ENCODE assay signal across 1 cellular context in the genomic region with DNA sequence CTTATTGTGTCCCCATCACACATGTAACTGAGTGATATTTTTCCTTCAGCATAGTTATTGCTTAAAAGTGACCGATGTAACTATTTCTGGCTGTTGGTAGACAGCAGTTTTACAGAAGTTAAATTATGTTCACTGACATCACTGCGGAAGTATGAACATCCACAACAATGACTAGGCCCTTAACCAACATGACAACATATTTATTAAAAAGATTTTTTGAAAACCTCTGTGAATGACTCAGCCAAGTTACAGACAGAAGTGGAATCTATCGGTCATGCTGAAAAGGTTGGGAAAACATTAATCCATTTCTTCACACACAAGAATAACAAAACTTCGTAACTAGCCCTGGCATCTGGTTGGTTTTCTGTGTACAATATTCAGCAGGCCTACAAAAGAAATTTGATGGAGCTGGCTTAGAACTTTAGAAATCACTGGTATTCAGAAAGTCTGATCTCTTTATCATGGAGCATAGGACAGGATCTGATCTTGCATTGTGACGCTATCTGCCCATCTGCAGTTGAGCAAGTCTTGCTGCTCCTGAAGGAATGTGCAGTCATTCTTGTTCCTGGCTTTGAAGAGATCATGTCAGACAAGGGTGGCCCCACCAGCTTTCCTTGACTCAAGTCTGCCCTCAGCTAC.
A peak's percentile ranks its signal among the peaks of the same experiment; 100 is the strongest.
TF ChIP-seq lines count a peak whose summit lies in the region.

No MANE protein-coding gene starts in this region.

TF ChIP-seq in A549, 52 proteins besides CTCF, POLR2A, EP300 and RAD21 (continued from another document):
- TF ChIP-seq E2F6 (IDR thresholded peaks at IDR 0.05; ENCODE audit: borderline replicate concordance, low read depth), result no peak
- no peak for TF ChIP-seq SREBF2 (IDR thresholded peaks at IDR 0.05)
- no peak for TF ChIP-seq ELK1 (IDR thresholded peaks at IDR 0.05; ENCODE audit: low read depth, low read length)
- no peak for TF ChIP-seq EHF (CRISPR knock-in tag; IDR thresholded peaks at IDR 0.05)
- 0 out of 2 replicates have a peak, but pooled peaks have one; percentile 11 for TF ChIP-seq HEYL (CRISPR knock-in tag; IDR thresholded peaks at IDR 0.05)
- TF ChIP-seq ATOH8 (CRISPR knock-in tag; IDR thresholded peaks at IDR 0.05; ENCODE audit: low read depth), result peak; percentile 83; the same call in 1 of the 2 replicates
- TF ChIP-seq NR3C1 (IDR thresholded peaks at IDR 0.05), result no peak
- TF ChIP-seq USF2 (IDR thresholded peaks at IDR 0.05), result no peak
- no peak for TF ChIP-seq BHLHE40 (IDR thresholded peaks at IDR 0.05; ENCODE audit: low read depth, low read length)
- TF ChIP-seq POLR2AphosphoS2 (conservative IDR thresholded peaks at IDR 0.05; ENCODE audit: low read length), result no peak
- no peak for TF ChIP-seq FOXS1 (CRISPR knock-in tag; IDR thresholded peaks at IDR 0.05)
- TF ChIP-seq RCOR1 (IDR thresholded peaks at IDR 0.05; ENCODE audit: low read depth, low read length), result no peak
- no peak for TF ChIP-seq PHF8 (IDR thresholded peaks at IDR 0.05; ENCODE audit: borderline replicate concordance, low read depth)
- no peak for TF ChIP-seq ZC3H11A (IDR thresholded peaks at IDR 0.05)
- no peak; the same call in 1 of the 2 replicates for TF ChIP-seq HES2 (IDR thresholded peaks at IDR 0.05)
- TF ChIP-seq KDM1A (IDR thresholded peaks at IDR 0.05; ENCODE audit: low read depth), result no peak
- TF ChIP-seq CEBPB (IDR thresholded peaks at IDR 0.05), result peak; percentile 74 to 87
- TF ChIP-seq, protein P1, sequence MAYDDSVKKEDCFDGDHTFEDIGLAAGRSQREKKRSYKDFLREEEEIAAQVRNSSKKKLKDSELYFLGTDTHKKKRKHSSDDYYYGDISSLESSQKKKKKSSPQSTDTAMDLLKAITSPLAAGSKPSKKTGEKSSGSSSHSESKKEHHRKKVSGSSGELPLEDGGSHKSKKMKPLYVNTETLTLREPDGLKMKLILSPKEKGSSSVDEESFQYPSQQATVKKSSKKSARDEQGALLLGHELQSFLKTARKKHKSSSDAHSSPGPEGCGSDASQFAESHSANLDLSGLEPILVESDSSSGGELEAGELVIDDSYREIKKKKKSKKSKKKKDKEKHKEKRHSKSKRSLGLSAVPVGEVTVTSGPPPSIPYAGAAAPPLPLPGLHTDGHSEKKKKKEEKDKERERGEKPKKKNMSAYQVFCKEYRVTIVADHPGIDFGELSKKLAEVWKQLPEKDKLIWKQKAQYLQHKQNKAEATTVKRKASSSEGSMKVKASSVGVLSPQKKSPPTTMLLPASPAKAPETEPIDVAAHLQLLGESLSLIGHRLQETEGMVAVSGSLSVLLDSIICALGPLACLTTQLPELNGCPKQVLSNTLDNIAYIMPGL (CRISPR knock-in tag; IDR thresholded peaks at IDR 0.05; ENCODE audit: borderline replicate concordance), result no peak
- no peak for TF ChIP-seq FOSB (CRISPR knock-in tag; IDR thresholded peaks at IDR 0.05)
- no peak for TF ChIP-seq RNF2 (IDR thresholded peaks at IDR 0.05; ENCODE audit: borderline replicate concordance, low read depth)
- no peak for TF ChIP-seq HDAC2 (IDR thresholded peaks at IDR 0.05)
- no peak for TF ChIP-seq KDM5A (IDR thresholded peaks at IDR 0.05)
- no peak for TF ChIP-seq CBX2 (IDR thresholded peaks at IDR 0.05; ENCODE audit: borderline replicate concordance, low read depth)
- no peak for TF ChIP-seq MAZ (IDR thresholded peaks at IDR 0.05; ENCODE audit: borderline replicate concordance, low read depth, low read length)
- no peak for TF ChIP-seq SMC3 (IDR thresholded peaks at IDR 0.05)
- TF ChIP-seq, protein P2, sequence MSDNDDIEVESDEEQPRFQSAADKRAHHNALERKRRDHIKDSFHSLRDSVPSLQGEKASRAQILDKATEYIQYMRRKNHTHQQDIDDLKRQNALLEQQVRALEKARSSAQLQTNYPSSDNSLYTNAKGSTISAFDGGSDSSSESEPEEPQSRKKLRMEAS (IDR thresholded peaks at IDR 0.05), result peak; percentile 45
- TF ChIP-seq, protein P3, sequence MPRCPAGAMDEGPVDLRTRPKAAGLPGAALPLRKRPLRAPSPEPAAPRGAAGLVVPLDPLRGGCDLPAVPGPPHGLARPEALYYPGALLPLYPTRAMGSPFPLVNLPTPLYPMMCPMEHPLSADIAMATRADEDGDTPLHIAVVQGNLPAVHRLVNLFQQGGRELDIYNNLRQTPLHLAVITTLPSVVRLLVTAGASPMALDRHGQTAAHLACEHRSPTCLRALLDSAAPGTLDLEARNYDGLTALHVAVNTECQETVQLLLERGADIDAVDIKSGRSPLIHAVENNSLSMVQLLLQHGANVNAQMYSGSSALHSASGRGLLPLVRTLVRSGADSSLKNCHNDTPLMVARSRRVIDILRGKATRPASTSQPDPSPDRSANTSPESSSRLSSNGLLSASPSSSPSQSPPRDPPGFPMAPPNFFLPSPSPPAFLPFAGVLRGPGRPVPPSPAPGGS (IDR thresholded peaks at IDR 0.05), result peak; percentile 59; the same call in 2 of the 3 replicates
- TF ChIP-seq NPAS2 (CRISPR knock-in tag; IDR thresholded peaks at IDR 0.05; ENCODE audit: borderline replicate concordance), result no peak
- no peak for TF ChIP-seq EHMT2 (IDR thresholded peaks at IDR 0.05; ENCODE audit: low read depth)
- TF ChIP-seq HOXA7 (CRISPR knock-in tag; IDR thresholded peaks at IDR 0.05), result no peak
- TF ChIP-seq JUNB (IDR thresholded peaks at IDR 0.05), result peak; percentile 96
- TF ChIP-seq JUN (IDR thresholded peaks at IDR 0.05), result peak; percentile 84 to 96
- TF ChIP-seq CHD2 (IDR thresholded peaks at IDR 0.05; ENCODE audit: low read length, partially characterized antibody), result no peak
- peak; percentile 91 for TF ChIP-seq FOSL2 (IDR thresholded peaks at IDR 0.05)
- peak; percentile 95 for TF ChIP-seq FOSL2 (CRISPR knock-in tag; IDR thresholded peaks at IDR 0.05)
- peak; percentile 70; the same call in 1 of the 2 replicates for TF ChIP-seq HOXB13 (CRISPR knock-in tag; IDR thresholded peaks at IDR 0.05; ENCODE audit: low read depth)
- no peak for TF ChIP-seq RFX5 (IDR thresholded peaks at IDR 0.05)
- TF ChIP-seq GATA3 (IDR thresholded peaks at IDR 0.05; ENCODE audit: borderline replicate concordance), result peak; percentile 88
